In genomic region chr6:114040871-114041270, GRCh38 we compare ENCODE assay signal across 19 cellular contexts.
"Had no signal": no experiment of that assay in that cellular context is flagged by ENCODE, and none has a peak within 500 bp of the region (broad histone marks: within the 10 kb centered on the region; RNA-seq: fewer than 3 reads in every experiment).

No MANE protein-coding gene starts in this region.

- H3K9me3 ChIP-seq: breast epithelium had no signal

- H3K27ac ChIP-seq: breast epithelium, dorsolateral prefrontal cortex, foreskin keratinocyte, VCaP had no signal

- H3K4me1 ChIP-seq: breast epithelium, foreskin keratinocyte had no signal

- ATAC-seq: foreskin keratinocyte; right cardiac atrium; stimulated activated naive CD8-positive, alpha-beta T cell treated with anti-CD3 and anti-CD28 coated beads, Interleukin-15, Interleukin-2, amounts not matched to agents 100 U/mL and 50 U/mL, for 24 hours; T-cell had no signal

- H3K27me3 ChIP-seq: breast epithelium, dorsolateral prefrontal cortex, foreskin keratinocyte had no signal

- DNase-seq: activated CD4-positive, alpha-beta memory T cell treated with anti-CD3 and anti-CD28 coated beads, Interleukin-2, amount 10 ng/mL, durations not matched to agents 7 days and 5 days; activated effector memory CD4-positive, alpha-beta T cell treated with Interleukin-2 at 50 U/mL for 16 hours; activated T-cell treated with anti-CD3 and anti-CD28 coated beads, Interleukin-2, amount 50 U/mL, for 24 hours; amniotic stem cell; dorsolateral prefrontal cortex; endodermal cell; foreskin keratinocyte; glutamatergic neuron; hypothalamus; nucleus accumbens; right cardiac atrium; small intestine; stimulated activated CD4-positive, alpha-beta T cell treated with anti-CD3 and anti-CD28 coated beads, Interleukin-4, amount 100 ng/mL, for 24 hours; stimulated activated naive CD8-positive, alpha-beta T cell treated with anti-CD3 and anti-CD28 coated beads, Interleukin-15, Interleukin-2, amounts not matched to agents 100 U/mL and 50 U/mL, for 24 hours; T-cell; T1000; trophoblast cell had no signal

- H3K4me3 ChIP-seq: breast epithelium, dorsolateral prefrontal cortex had no signal

- H3K36me3 ChIP-seq: breast epithelium had no signal
